In the genomic region with DNA sequence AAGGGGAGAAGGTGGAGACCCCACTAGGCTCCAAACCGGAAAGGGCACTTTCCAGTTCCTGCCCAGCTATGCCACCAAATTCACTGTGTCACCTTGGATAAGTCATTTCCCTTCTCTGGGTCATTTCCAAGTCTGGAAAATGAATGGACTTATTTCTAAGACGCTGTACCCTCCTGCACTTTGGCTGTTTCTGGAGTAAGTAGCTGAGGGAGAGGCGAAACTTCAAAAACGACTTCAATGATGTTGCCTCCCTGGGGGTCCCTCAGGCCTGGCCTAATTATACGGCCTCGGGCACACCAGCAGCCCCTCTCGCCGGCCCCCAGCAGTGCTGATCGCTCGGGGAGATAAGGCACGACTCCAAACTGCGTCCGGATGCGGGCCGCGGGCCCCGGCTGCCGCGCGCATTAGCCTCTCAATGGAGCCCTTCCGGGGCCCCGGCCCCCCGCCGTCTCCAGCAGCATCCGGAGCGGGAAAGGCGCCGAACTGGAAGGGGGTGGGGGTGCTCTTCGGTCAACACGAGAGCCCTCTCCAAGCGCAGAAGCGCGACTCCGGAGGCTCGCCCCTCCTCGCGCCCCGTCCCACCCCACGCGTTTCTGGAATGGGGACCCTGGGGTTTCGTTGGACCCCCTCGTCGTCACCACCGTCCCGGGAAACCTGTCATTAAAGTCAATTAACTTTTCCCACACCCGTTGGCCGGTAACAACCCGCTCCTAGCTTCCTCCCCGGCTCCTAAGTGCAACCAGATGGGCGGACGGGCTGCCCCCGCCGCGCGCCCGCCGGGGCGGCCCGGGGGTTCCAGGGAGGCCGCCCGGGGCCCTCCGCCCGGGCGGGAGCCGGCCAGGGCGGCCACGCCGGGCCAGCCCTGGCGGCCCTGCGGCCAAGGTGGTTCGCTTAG, we compare ENCODE assay signal across 8 cellular contexts. TPM values are rescaled to one million over a fixed set of nuclear protein-coding genes. Genes with fewer than 3 reads are reported as not detected.
DNase-seq lines count a peak whose midpoint lies in the region; ATAC-seq and TF ChIP-seq lines count a peak whose summit lies in the region.

No MANE protein-coding gene starts in this region.

- no peak for ATAC-seq in CD8-positive, alpha-beta T cell
- ATAC-seq in HG02642 (IDR thresholded peaks at IDR 0.05; ENCODE audit: poor library complexity, unreplicated experiment) (peak; percentile 2), left lung (peak; percentile 3), HG03342 (IDR thresholded peaks at IDR 0.05; ENCODE audit: unreplicated experiment) (no peak), GM18505 (IDR thresholded peaks at IDR 0.05; ENCODE audit: unreplicated experiment) (no peak)

- CTCF ChIA-PET in CD8-positive, alpha-beta T cell (lab: Charles Lee), result interaction anchor here (3.1 kb wide), 1 partner anchor 175 kb away, joined by 9 read pairs; no protein-coding TSS in a partner anchor
- CTCF ChIA-PET in SK-N-SH (lab: Yijun Ruan, JAX), result interaction anchor here (1.0 to 7.7 kb wide), 11 partner anchors 8 to 360 kb away, joined by 3 to 94 read pairs (median 8); no protein-coding TSS in a partner anchor

- no peak overlapping the region for H2AFZ ChIP-seq in SK-N-SH (ENCODE audit: low read depth)

- no peaks in the 10 kb centered on the region for H3K36me3 Mint-ChIP-seq in CD8-positive, alpha-beta T cell

- H3K79me2 ChIP-seq in SK-N-SH (ENCODE audit: insufficient read depth), result peaks cover 21% of the 10 kb centered on the region

- H3K27me3 Mint-ChIP-seq in CD8-positive, alpha-beta T cell (ENCODE audit: low read depth), result peaks cover 57% of the 10 kb centered on the region

- H3K27ac ChIP-seq in CD8-positive, alpha-beta T cell (ENCODE audit: low read depth, low read length), result no peak overlapping the region
- H3K27ac ChIP-seq in SK-N-SH (ENCODE audit: low read depth in 2 of 2, low read length in 1 of 2) (peak overlapping the region; percentile 95 to 98), coronary artery (peak overlapping the region; percentile 95 to 99), left lung (peak overlapping the region; percentile 87 to 91), stomach smooth muscle (ENCODE audit: low read length) (peak overlapping the region; percentile 74)

- no peak for TF ChIP-seq CTCF in CD8-positive, alpha-beta T cell (IDR thresholded peaks at IDR 0.05)
- TF ChIP-seq CTCF in SK-N-SH (IDR thresholded peaks at IDR 0.05) (no peak), coronary artery (IDR thresholded peaks at IDR 0.05) (no peak), left lung (IDR thresholded peaks at IDR 0.05) (no peak)

- H3K4me3 Mint-ChIP-seq in CD8-positive, alpha-beta T cell, result peak overlapping the region; percentile 45

- H3K4me1 Mint-ChIP-seq in CD8-positive, alpha-beta T cell (ENCODE audit: low read depth), result peaks cover 32% of the 10 kb centered on the region

- POLR2A ChIA-PET in CD8-positive, alpha-beta T cell (lab: Charles Lee), result interaction anchor here (1.8 kb wide), 1 partner anchor 9 kb away, joined by 3 read pairs; no protein-coding TSS in a partner anchor
- POLR2A ChIA-PET in SK-N-SH (lab: Yijun Ruan, JAX), result interaction anchor here (0.6 to 5.6 kb wide), 8 partner anchors 12 to 362 kb away, joined by 3 to 49 read pairs (median 6); no protein-coding TSS in a partner anchor

- H3K4me1 ChIP-seq in CD8-positive, alpha-beta T cell (ENCODE audit: insufficient read depth, low read length), result peaks cover 35% of the 10 kb centered on the region
- peaks cover 15 to 62% of the 10 kb centered on the region in 2 experiments for H3K4me1 ChIP-seq in SK-N-SH (ENCODE audit: control insufficient read depth in 1 of 2, insufficient read depth in 2 of 2, low read depth in 1 of 2, low read length in 1 of 2)
- peaks cover 34 to 67% of the 10 kb centered on the region in 2 donors for H3K4me1 ChIP-seq in left lung
- H3K4me1 ChIP-seq in stomach smooth muscle (ENCODE audit: control insufficient read depth, insufficient read depth, low read length), result peaks cover 55% of the 10 kb centered on the region

- H3K9me3 ChIP-seq in CD8-positive, alpha-beta T cell (ENCODE audit: low read length), result no peaks in the 10 kb centered on the region
- H3K9me3 ChIP-seq in SK-N-SH (no peaks in the 10 kb centered on the region), left lung (no peaks in the 10 kb centered on the region), stomach smooth muscle (ENCODE audit: control insufficient read depth in 2 of 2, low read length in 2 of 2) (no peaks in the 10 kb centered on the region)

- TF ChIP-seq POLR2A in GM18505 (IDR thresholded peaks at IDR 0.05; ENCODE audit: borderline replicate concordance, extremely low read depth, insufficient read depth, insufficient read length), result no peak

- intact Hi-C loops in CD8-positive, alpha-beta T cell (cut with DNase I, micrococcal nuclease), result loop anchor here (2.0 to 5.0 kb wide), 3 partner anchors 70 to 476 kb away; no protein-coding TSS in a partner anchor
- intact Hi-C loops in left lung (cut with DNase I), result no loop called here

- peaks cover 52% of the 10 kb centered on the region for H3F3A ChIP-seq in SK-N-SH (replicated peaks; ENCODE audit: insufficient read depth)

- DNase-seq in CD8-positive, alpha-beta T cell, result peak in 1 of 7 experiments; percentile 19
- DNase-seq in SK-N-SH, result peak; percentile 81
- peak; percentile 83 for DNase-seq in coronary artery (ENCODE audit: low spot score)
- DNase-seq in left lung, result peak; percentile 49 to 86

- H3K9ac ChIP-seq in SK-N-SH (peak overlapping the region; percentile 96; the same call in 1 of the 2 replicates), stomach smooth muscle (ENCODE audit: low read length in 2 of 2) (peak overlapping the region; percentile 54 to 62)

- no peak for TF ChIP-seq RAD21 in SK-N-SH (IDR thresholded peaks at IDR 0.05; ENCODE audit: low read length)

- H3K4me3 ChIP-seq in CD8-positive, alpha-beta T cell (ENCODE audit: low read depth, low read length), result peak overlapping the region; percentile 26
- H3K4me3 ChIP-seq in SK-N-SH (ENCODE audit: low read depth in 2 of 2, low read length in 1 of 2) (peak overlapping the region; percentile 44 to 54), coronary artery (peak overlapping the region; percentile 67), left lung (peak overlapping the region; percentile 11 to 45), stomach smooth muscle (ENCODE audit: low read length in 2 of 2) (peak overlapping the region in 1 of 2 donors; percentile 67)

- H4K20me1 ChIP-seq in SK-N-SH (ENCODE audit: insufficient read depth), result peaks cover 26% of the 10 kb centered on the region

- TF ChIP-seq EP300 in SK-N-SH (IDR thresholded peaks at IDR 0.05; ENCODE audit: borderline replicate concordance in 1 of 2, low read depth in 1 of 2, low read length in 1 of 2), result peak; percentile 30 to 37; a peak in 2 of 4 replicates

- WGBS in SK-N-SH (ENCODE audit: low lambda C conversion rate), result 2% methylated on average over 15 of the region's 71 CpGs

- H3K4me2 ChIP-seq in SK-N-SH, result peak overlapping the region; percentile 96

- H3K36me3 ChIP-seq in CD8-positive, alpha-beta T cell (ENCODE audit: insufficient read depth, low read length), result no peaks in the 10 kb centered on the region
- H3K36me3 ChIP-seq in SK-N-SH (replicated peaks in 1 of 2; ENCODE audit: control insufficient read depth in 1 of 2, insufficient read depth in 2 of 2, low read length in 1 of 2) (peaks cover 0 to 7% of the 10 kb centered on the region in 2 experiments), left lung (no peaks in the 10 kb centered on the region), stomach smooth muscle (ENCODE audit: control insufficient read depth in 2 of 2, insufficient read depth in 2 of 2, low read length in 2 of 2) (no peaks in the 10 kb centered on the region)

- H3K27ac Mint-ChIP-seq in CD8-positive, alpha-beta T cell, result no peak overlapping the region

- H3K27me3 ChIP-seq in CD8-positive, alpha-beta T cell (ENCODE audit: insufficient read depth, low read length), result peaks cover 27% of the 10 kb centered on the region
- no peaks in the 10 kb centered on the region for H3K27me3 ChIP-seq in SK-N-SH (ENCODE audit: insufficient read depth)
- H3K27me3 ChIP-seq in left lung, result peaks cover 0 to 81% of the 10 kb centered on the region in 2 donors
- H3K27me3 ChIP-seq in stomach smooth muscle (ENCODE audit: control insufficient read depth in 1 of 2, insufficient read depth in 2 of 2, low read length in 2 of 2), result no peaks in the 10 kb centered on the region

- H3K9me3 Mint-ChIP-seq in CD8-positive, alpha-beta T cell, result no peaks in the 10 kb centered on the region

- H3K9me2 ChIP-seq in SK-N-SH, result no peaks in the 10 kb centered on the region

TF ChIP-seq in SK-N-SH, 30 proteins besides CTCF, POLR2A, EP300 and RAD21 (continues in another document):
- TF ChIP-seq RCOR1 (IDR thresholded peaks at IDR 0.05; ENCODE audit: low read length) (0 out of 2 replicates have a peak, but pooled peaks have one; percentile 2), TEAD4 (IDR thresholded peaks at IDR 0.05; ENCODE audit: borderline replicate concordance, insufficient read depth) (no peak), MXI1 (IDR thresholded peaks at IDR 0.05; ENCODE audit: low read depth, low read length) (0 out of 2 replicates have a peak, but pooled peaks have one; percentile 13), RFX5 (IDR thresholded peaks at IDR 0.05; ENCODE audit: low read length) (no peak), GABPA (IDR thresholded peaks at IDR 0.05; ENCODE audit: low read depth) (0 out of 2 replicates have a peak, but pooled peaks have one; percentile 31), GATA2 (CRISPR knock-in tag; IDR thresholded peaks at IDR 0.05) (peak; percentile 75), NFIC (IDR thresholded peaks at IDR 0.05; ENCODE audit: borderline replicate concordance) (peak; percentile 48; the same call in 1 of the 2 replicates)
- TF ChIP-seq, protein P1, sequence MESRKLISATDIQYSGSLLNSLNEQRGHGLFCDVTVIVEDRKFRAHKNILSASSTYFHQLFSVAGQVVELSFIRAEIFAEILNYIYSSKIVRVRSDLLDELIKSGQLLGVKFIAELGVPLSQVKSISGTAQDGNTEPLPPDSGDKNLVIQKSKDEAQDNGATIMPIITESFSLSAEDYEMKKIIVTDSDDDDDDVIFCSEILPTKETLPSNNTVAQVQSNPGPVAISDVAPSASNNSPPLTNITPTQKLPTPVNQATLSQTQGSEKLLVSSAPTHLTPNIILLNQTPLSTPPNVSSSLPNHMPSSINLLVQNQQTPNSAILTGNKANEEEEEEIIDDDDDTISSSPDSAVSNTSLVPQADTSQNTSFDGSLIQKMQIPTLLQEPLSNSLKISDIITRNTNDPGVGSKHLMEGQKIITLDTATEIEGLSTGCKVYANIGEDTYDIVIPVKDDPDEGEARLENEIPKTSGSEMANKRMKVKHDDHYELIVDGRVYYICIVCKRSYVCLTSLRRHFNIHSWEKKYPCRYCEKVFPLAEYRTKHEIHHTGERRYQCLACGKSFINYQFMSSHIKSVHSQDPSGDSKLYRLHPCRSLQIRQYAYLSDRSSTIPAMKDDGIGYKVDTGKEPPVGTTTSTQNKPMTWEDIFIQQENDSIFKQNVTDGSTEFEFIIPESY (IDR thresholded peaks at IDR 0.05; ENCODE audit: borderline replicate concordance, low read depth), result no peak

RNA-seq across cellular contexts. Expression of a gene that starts 4.8 kb away (rescaled TPM):
- 1 to 10 TPM in 1 of 2 experiments, under 1 TPM in 1; 0.92 to 1.1 TPM for total RNA-seq in CD8-positive, alpha-beta T cell
- polyA plus RNA-seq in SK-N-SH (2012; rRNA removed), result 152 and 225 TPM in 2 replicates
- polyA plus RNA-seq in SK-N-SH (2012; cell fraction: cytosol; rRNA removed), result 98.1 and 119 TPM in 2 replicates
- polyA plus RNA-seq in SK-N-SH (2012; cell fraction: nucleus; rRNA removed), result 440 and 504 TPM in 2 replicates
- total RNA-seq in left lung, result 10 to 100 TPM; 18.1 to 21.8 TPM

Comparison
In these comparisons a context has a peak if more than half of its experiments do, and no peak if none do; other contexts are left out.
1. ATAC-seq: peak in HG02642 (single experiment) and left lung (single experiment); none in CD8-positive, alpha-beta T cell (single experiment), HG03342 (single experiment) and GM18505 (single experiment).
2. RNA of a gene that starts 4.8 kb away (total RNA-seq): 18.1 to 21.8 TPM in left lung; 0.92 to 1.1 TPM in CD8-positive, alpha-beta T cell; every median in the first group is over 4 times any median in the second.
3. intact Hi-C loops: an anchor here in CD8-positive, alpha-beta T cell (2.0 to 5.0 kb wide); none called in left lung.